Comparison of ENCODE assay signal across 8 cellular contexts in genomic region chr9:21334969-21335632, GRCh38. TPM values are rescaled to one million over a fixed set of nuclear protein-coding genes. Genes with fewer than 3 reads are reported as not detected.
DNase-seq lines count a peak whose midpoint lies in the region; ATAC-seq and TF ChIP-seq lines count a peak whose summit lies in the region.

TSS of gene KLHL9 (minus strand) at chr9:21335404. CDS start at chr9:21334859, 545 bp downstream.

- H3K36me3 ChIP-seq in Peyer's patch (no peaks in the 10 kb centered on the region), stomach (peaks cover 0 to 10% (median 0%) of the 10 kb centered on the region in 4 donors)

- ATAC-seq in GM21529 (IDR thresholded peaks at IDR 0.05; ENCODE audit: unreplicated experiment) = peak; percentile 90

- TF ChIP-seq EP300 in stomach (IDR thresholded peaks at IDR 0.05) = no peak

- peak within 1 kb of the TSS; percentile 92 to 98 (median 97) for H3K4me3 Mint-ChIP-seq in IgD-negative memory B cell
- peak within 1 kb of the TSS; percentile 91 for H3K4me3 Mint-ChIP-seq in neural crest cell

- H3K4me1 ChIP-seq in Peyer's patch = peaks cover 0 to 37% (median 5%) of the 10 kb centered on the region in 4 donors
- H3K4me1 ChIP-seq in stomach = peaks cover 26 to 51% (median 40%) of the 10 kb centered on the region in 4 donors

- H3K4me3 ChIP-seq in Peyer's patch = peak within 1 kb of the TSS; percentile 57 to 73 (median 70)
- peak within 1 kb of the TSS; percentile 80 to 94 for H3K4me3 ChIP-seq in foreskin fibroblast (ENCODE audit: low read depth in 1 of 2, low read length in 2 of 2)
- peak within 1 kb of the TSS; percentile 66 to 79 (median 72) for H3K4me3 ChIP-seq in stomach

- TF ChIP-seq CTCF in Peyer's patch (IDR thresholded peaks at IDR 0.05) (no peak), foreskin fibroblast (IDR thresholded peaks at IDR 0.05; ENCODE audit: low read depth, low read length) (no peak), neural crest cell (conservative IDR thresholded peaks at IDR 0.05) (no peak), stomach (IDR thresholded peaks at IDR 0.05) (no peak)

- TF ChIP-seq POLR2A in Peyer's patch (IDR thresholded peaks at IDR 0.05) (peak; percentile 47 to 73), stomach (IDR thresholded peaks at IDR 0.05) (peak in 1 of 4 donors; percentile 42)

- H3K27ac ChIP-seq in Peyer's patch (peak within 1 kb of the TSS; percentile 86 to 95 (median 91)), stomach (peak within 1 kb of the TSS; percentile 88 to 95 (median 93))

- H3K27ac Mint-ChIP-seq in IgD-negative memory B cell = peak within 1 kb of the TSS; percentile 85 to 91 (median 91)
- peak within 1 kb of the TSS; percentile 97 for H3K27ac Mint-ChIP-seq in neural crest cell (ENCODE audit: unreplicated experiment)

- intact Hi-C loops in stomach (cut with DNase I; ENCODE audit: low total_unique reads) = no loop called here

- H3K4me1 Mint-ChIP-seq in IgD-negative memory B cell (peaks cover 34 to 46% (median 40%) of the 10 kb centered on the region in 3 donors), neural crest cell (peaks cover 46% of the 10 kb centered on the region)

- H3K36me3 Mint-ChIP-seq in IgD-negative memory B cell (peaks cover 1% of the 10 kb centered on the region), neural crest cell (ENCODE audit: low read depth) (peaks cover 13% of the 10 kb centered on the region)

- H3K9me3 Mint-ChIP-seq in IgD-negative memory B cell = no peaks in the 10 kb centered on the region
- H3K9me3 Mint-ChIP-seq in neural crest cell = no peaks in the 10 kb centered on the region

- H3K9me3 ChIP-seq in Peyer's patch (no peaks in the 10 kb centered on the region), stomach (no peaks in the 10 kb centered on the region)

- DNase-seq in DMS153 (lab: John Stamatoyannopoulos, UW) (peak; percentile 79), Peyer's patch (peak; percentile 84 to 96 (median 94)), foreskin fibroblast (peak; percentile 89 to 97), neural crest cell (ENCODE audit: low read depth, low spot score) (peak; percentile 76), stomach (peak; percentile 93)
- DNase-seq in activated effector memory CD4-positive, alpha-beta T cell treated with anti-CD3 and anti-CD28 coated beads, Interleukin-2, amount 50 U/mL, for 16 hours = peak; percentile 94

- H3K27me3 Mint-ChIP-seq in IgD-negative memory B cell = peaks cover 2% of the 10 kb centered on the region
- H3K27me3 Mint-ChIP-seq in neural crest cell (ENCODE audit: low read depth) = peaks cover 3% of the 10 kb centered on the region

- no peaks in the 10 kb centered on the region for H3K27me3 ChIP-seq in Peyer's patch
- no peaks in the 10 kb centered on the region for H3K27me3 ChIP-seq in stomach

- 0 to 1% (median 0%) methylated on average over 13 to 46 of the region's 46 CpGs for WGBS in stomach, 5 donors

RNA-seq across cellular contexts. Expression of gene KLHL9, which starts in this region (rescaled TPM):
- polyA plus RNA-seq in IgD-negative memory B cell (8.4 TPM), stomach (1 to 10 TPM; 5.4 to 6.3 (median 6.0) TPM)
- total RNA-seq in Peyer's patch (10 to 100 TPM; 16.3 to 23.1 (median 18.5) TPM), neural crest cell (31.0 and 31.7 TPM in 2 replicates), stomach (10 to 100 TPM in 4 of 5 donors, 1 to 10 TPM in 1; 4.1 to 35.7 (median 14.5) TPM)

Comparison
In these comparisons a context has a peak if more than half of its experiments do, and no peak if none do; other contexts are left out.
1. Peak in every context shown above with its lines: DNase-seq, ATAC-seq, H3K4me3 ChIP-seq and H3K27ac ChIP-seq.